ENCODE assay signal across 8 cellular contexts in genomic region chr1:89987170-89987819, GRCh38. TPM values are rescaled to one million over a fixed set of nuclear protein-coding genes. Genes with fewer than 3 reads are reported as not detected.
DNase-seq lines count a peak whose midpoint lies in the region; ATAC-seq, FAIRE-seq and TF ChIP-seq lines count a peak whose summit lies in the region.

No MANE protein-coding gene starts in this region.

- H3K79me2 ChIP-seq in OCI-LY1 (ENCODE audit: insufficient read depth, low read length) = no peaks in the 10 kb centered on the region

- peak; percentile 80 for DNase-seq in DMS79 treated with DMSO at 0.1 percent for 48 hours (lab: John Stamatoyannopoulos, UW)
- peak; percentile 76 for DNase-seq in KBM-7
- peak; percentile 40 for DNase-seq in activated gamma-delta T cell treated with anti-CD3 and anti-CD28 coated beads, Interleukin-2, amount 50 U/mL, for 16 hours (ENCODE audit: low read depth)
- DNase-seq in frontal cortex (ENCODE audit: low spot score in 2 of 2) = peak; percentile 76 to 79
- no peak for DNase-seq in osteocyte (ENCODE audit: extremely low spot score, unreplicated experiment)

- H3K4me3 Mint-ChIP-seq in osteocyte (ENCODE audit: unreplicated experiment) = no peak overlapping the region

- H3K4me1 ChIP-seq in OCI-LY1 (ENCODE audit: insufficient read depth, low read length, severe bottlenecking) = peaks cover 11% of the 10 kb centered on the region

- H3K9ac ChIP-seq in OCI-LY1 (ENCODE audit: low read length) = no peak overlapping the region

- in situ Hi-C loops in KBM-7 (cut with MboI; ENCODE audit: low pct_unique_long_range_greater_than_20kb, low sequenced_read_pairs) = loop anchor here (10.0 kb wide), 1 partner anchor 362 kb away; no protein-coding TSS in a partner anchor

- ATAC-seq in GM21529 (IDR thresholded peaks at IDR 0.05; ENCODE audit: unreplicated experiment) (peak; percentile 78), GM19324 (IDR thresholded peaks at IDR 0.05; ENCODE audit: low FRiP score, unreplicated experiment) (no peak)

- no peak overlapping the region for H3K4me3 ChIP-seq in OCI-LY1 (ENCODE audit: low read depth, low read length, poor library complexity, severe bottlenecking)

- H2AFZ ChIP-seq in OCI-LY1 (ENCODE audit: low read length) = no peak overlapping the region

- H3K36me3 Mint-ChIP-seq in osteocyte (ENCODE audit: unreplicated experiment) = no peaks in the 10 kb centered on the region

- no peak overlapping the region for H3K27ac Mint-ChIP-seq in osteocyte (ENCODE audit: unreplicated experiment)

- no peaks in the 10 kb centered on the region for H3K36me3 ChIP-seq in OCI-LY1 (ENCODE audit: insufficient read depth, low read length)

- H3K9me3 Mint-ChIP-seq in osteocyte (ENCODE audit: unreplicated experiment) = no peaks in the 10 kb centered on the region

- H3K4me1 Mint-ChIP-seq in osteocyte (ENCODE audit: unreplicated experiment) = peaks cover 4% of the 10 kb centered on the region

- H3K9me3 ChIP-seq in OCI-LY1 (ENCODE audit: low read length) = no peaks in the 10 kb centered on the region

- no peaks in the 10 kb centered on the region for H3F3A ChIP-seq in OCI-LY1 (ENCODE audit: insufficient read depth, low read length)

- H3K27me3 Mint-ChIP-seq in osteocyte (ENCODE audit: unreplicated experiment) = peaks cover 5% of the 10 kb centered on the region

- H3K4me2 ChIP-seq in OCI-LY1 (ENCODE audit: low read length) = no peak overlapping the region

- no peaks in the 10 kb centered on the region for H3K27me3 ChIP-seq in OCI-LY1 (ENCODE audit: insufficient read depth, low read length)

- FAIRE-seq in frontal cortex (lab: Jason Lieb, UNC) = peak; percentile 90

- no peak overlapping the region for H3K27ac ChIP-seq in OCI-LY1 (ENCODE audit: low read depth, low read length, poor library complexity, severe bottlenecking)

- no peaks in the 10 kb centered on the region for H4K20me1 ChIP-seq in OCI-LY1 (ENCODE audit: insufficient read depth, low read length)

- peak; percentile 87 for TF ChIP-seq CTCF in OCI-LY1 (IDR thresholded peaks at IDR 0.05; ENCODE audit: low read length)
- peak; percentile 91 for TF ChIP-seq CTCF in osteocyte (IDR thresholded peaks at IDR 0.05)

- no peaks in the 10 kb centered on the region for H3K9me2 ChIP-seq in OCI-LY1 (ENCODE audit: low read depth, low read length)

RNA-seq across cellular contexts. Expression of gene ZNF326, which starts 7.6 kb away (rescaled TPM):
- 19.2 TPM for total RNA-seq in frontal cortex
- total RNA-seq in osteocyte = 28.3 and 33.4 TPM in 2 replicates
